ENCODE assay signal across 8 cellular contexts in the genomic region with DNA sequence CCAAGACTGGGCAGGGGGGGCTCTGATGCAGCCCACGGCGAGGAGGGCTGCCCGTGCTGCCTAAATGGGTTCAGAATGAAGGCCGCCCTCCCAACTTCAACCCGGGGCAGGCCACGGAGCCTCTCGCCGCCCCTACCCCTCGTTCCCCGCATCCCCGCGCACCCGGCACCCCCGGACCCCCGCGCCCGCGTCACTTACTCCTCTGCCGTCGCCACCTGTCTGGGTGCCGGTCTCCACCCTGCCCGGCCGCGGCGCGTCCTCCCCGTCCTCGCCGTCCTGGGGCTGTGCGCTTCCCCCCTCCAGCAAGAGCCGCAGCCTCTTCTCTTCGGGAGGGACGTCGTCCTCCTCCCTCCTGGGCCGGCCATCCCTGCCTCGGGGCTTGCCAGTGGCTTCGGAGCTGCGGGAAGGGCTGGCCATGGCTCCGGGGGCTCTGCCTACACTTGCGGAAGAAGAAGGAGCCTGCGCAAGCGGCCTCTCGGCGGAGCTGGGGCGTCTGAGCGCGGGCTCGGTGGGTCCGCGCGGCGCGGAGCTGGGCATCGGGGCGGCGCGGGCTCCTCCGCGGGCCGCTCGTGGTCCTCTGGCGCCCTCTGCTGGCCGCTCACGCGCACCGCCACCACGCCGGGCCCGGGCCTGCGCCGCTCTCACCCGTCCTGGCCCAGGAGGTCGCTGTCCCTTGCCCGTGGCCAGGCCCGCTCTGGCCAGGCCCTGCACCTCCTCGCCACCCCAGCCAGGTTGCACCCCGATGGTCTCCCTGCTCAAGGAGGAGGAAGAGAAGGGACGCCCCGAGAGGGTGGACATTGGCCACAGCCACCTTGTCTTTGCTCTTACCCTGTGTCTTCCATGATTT. TPM values are rescaled to one million over a fixed set of nuclear protein-coding genes. Genes with fewer than 3 reads are reported as not detected.
A peak's percentile ranks its signal among the peaks of the same experiment; 100 is the strongest.
DNase-seq lines count a peak whose midpoint lies in the region; ATAC-seq and TF ChIP-seq lines count a peak whose summit lies in the region.
"Not testable (repeated sequence)": the region's sequence is repeated elsewhere in the genome, so short reads cannot be mapped to it uniquely, and the experiment has no call there.

No MANE protein-coding gene starts in this region.

- H3K27me3 Mint-ChIP-seq in activated B cell treated with CpG ODN at 0.5 μM for 24 hours (peaks cover 20% of the 10 kb centered on the region), nephron progenitor cell (ENCODE audit: low read depth, poor library complexity) (peaks cover 63% of the 10 kb centered on the region)

- peak; percentile 95 for ATAC-seq in activated B cell treated with CpG ODN at 0.5 μM for 24 hours (ENCODE audit: low read depth)

- POLR2A ChIA-PET in activated B cell treated with CpG ODN at 0.5 μM for 24 hours (lab: Charles Lee): not testable (repeated sequence)

- CTCF ChIA-PET in activated B cell treated with CpG ODN at 0.5 μM for 24 hours (lab: Charles Lee): interaction anchor here (1.0 kb wide), 1 partner anchor 350 kb away, joined by 3 read pairs; no protein-coding TSS in a partner anchor

- H3K9ac ChIP-seq in BLaER1 treated with 17β-estradiol and CSF1 and Interleukin-3, amounts not matched to agents 10 nM and 100 nM: peak overlapping the region; percentile 51 to 83 (median 68); a peak in 19 of 22 replicates

- H3K36me3 ChIP-seq in BLaER1 treated with 17β-estradiol and CSF1 and Interleukin-3, amounts not matched to agents 10 nM and 100 nM; cardiac muscle cell: not testable (repeated sequence)

- DNase-seq in GOT3 (lab: John Stamatoyannopoulos, UW) (peak; percentile 16), NCI-H2196 (lab: John Stamatoyannopoulos, UW; ENCODE audit: unreplicated experiment) (peak; percentile 13), activated B cell treated with CpG ODN at 0.5 μM for 24 hours (peak; percentile 72), amygdala (lab: John Stamatoyannopoulos, UW) (peak in 36 of 56 donors; percentile 6 to 71 (median 22)), cardiac muscle cell (ENCODE audit: low read depth in 1 of 2, low spot score in 1 of 2) (peak; percentile 44 to 64), nephron progenitor cell (peak; percentile 88)
- DNase-seq in stimulated activated CD8-positive, alpha-beta memory T cell treated with anti-CD3 and anti-CD28 coated beads, Interleukin-2, amount 100 ng/mL, for 1 hour (ENCODE audit: low read depth in 2 of 2): peak; percentile 40 to 54

- H3K27me3 ChIP-seq in BLaER1 treated with 17β-estradiol and CSF1 and Interleukin-3, amounts not matched to agents 10 nM and 100 nM; cardiac muscle cell: not testable (repeated sequence)

- H3K9me3 Mint-ChIP-seq in activated B cell treated with CpG ODN at 0.5 μM for 24 hours, nephron progenitor cell: not testable (repeated sequence)

- H3K27ac ChIP-seq in BLaER1 treated with 17β-estradiol and CSF1 and Interleukin-3, amounts not matched to agents 10 nM and 100 nM: peak overlapping the region in 6 of 11 experiments; percentile 45 to 74 (median 49); a peak in 7 of 22 replicates
- H3K27ac ChIP-seq in cardiac muscle cell: not testable (repeated sequence)

- H3K4me3 ChIP-seq in BLaER1 treated with 17β-estradiol and CSF1 and Interleukin-3, amounts not matched to agents 10 nM and 100 nM: peak overlapping the region; percentile 55 to 72 (median 61)
- H3K4me3 ChIP-seq in cardiac muscle cell: peak overlapping the region; percentile 78

- H3K27ac Mint-ChIP-seq in activated B cell treated with CpG ODN at 0.5 μM for 24 hours, nephron progenitor cell: not testable (repeated sequence)

- H3K4me3 Mint-ChIP-seq in activated B cell treated with CpG ODN at 0.5 μM for 24 hours: peak overlapping the region; percentile 44
- peak overlapping the region; percentile 72 for H3K4me3 Mint-ChIP-seq in nephron progenitor cell

- peak overlapping the region; percentile 66 to 90 (median 82) for H3K4me2 ChIP-seq in BLaER1 treated with 17β-estradiol and CSF1 and Interleukin-3, amounts not matched to agents 10 nM and 100 nM

- TF ChIP-seq CTCF in activated B cell treated with CpG ODN at 0.5 μM for 24 hours (IDR thresholded peaks at IDR 0.05): not testable (repeated sequence)
- TF ChIP-seq CTCF in cardiac muscle cell (IDR thresholded peaks at IDR 0.05; ENCODE audit: low read depth, low read length) (peak; percentile 44), nephron progenitor cell (IDR thresholded peaks at IDR 0.05) (peak; percentile 42)

- not testable (repeated sequence) for H3K36me3 Mint-ChIP-seq in activated B cell treated with CpG ODN at 0.5 μM for 24 hours (ENCODE audit: low read depth); nephron progenitor cell (ENCODE audit: low read depth)

- not testable (repeated sequence) for H4K20me1 ChIP-seq in BLaER1 treated with 17β-estradiol and CSF1 and Interleukin-3, amounts not matched to agents 10 nM and 100 nM

- not testable (repeated sequence) for H3K4me1 ChIP-seq in BLaER1 treated with 17β-estradiol and CSF1 and Interleukin-3, amounts not matched to agents 10 nM and 100 nM; cardiac muscle cell (ENCODE audit: low read depth)

- H3K9me3 ChIP-seq in BLaER1 treated with 17β-estradiol and CSF1 and Interleukin-3, amounts not matched to agents 10 nM and 100 nM (replicated peaks in 1 of 11); cardiac muscle cell (ENCODE audit: low read depth): not testable (repeated sequence)

- H3K4me1 Mint-ChIP-seq in activated B cell treated with CpG ODN at 0.5 μM for 24 hours: not testable (repeated sequence)
- peaks cover 24% of the 10 kb centered on the region for H3K4me1 Mint-ChIP-seq in nephron progenitor cell

- intact Hi-C loops in activated B cell treated with CpG ODN at 0.5 μM for 24 hours (cut with micrococcal nuclease): loop anchor here (10.0 kb wide), 1 partner anchor 362 kb away; a partner anchor contains a TSS

RNA-seq across cellular contexts. Expression of a gene that starts 59.3 kb away (rescaled TPM):
- total RNA-seq in activated B cell treated with CpG ODN at 0.5 μM for 24 hours (not detected in 2 replicates), cardiac muscle cell (0.21 TPM in 1 of 2 replicates, not detected in the other)
- polyA plus RNA-seq in cardiac muscle cell: 0.26 TPM in 1 of 2 replicates, not detected in the other

Comparison
In these comparisons a context has a peak if more than half of its experiments do, and no peak if none do; other contexts are left out.
1. DNase-seq: peak in every context shown above with its lines; median percentile 88 in nephron progenitor cell; 72 in activated B cell treated with CpG ODN at 0.5 μM for 24 hours; 54 in cardiac muscle cell; 47 in stimulated activated CD8-positive, alpha-beta memory T cell treated with anti-CD3 and anti-CD28 coated beads, Interleukin-2, amount 100 ng/mL, for 1 hour; 22 in amygdala; 16 in GOT3; 13 in NCI-H2196.